7 cellular contexts compared by ENCODE assay signal in the genomic region with DNA sequence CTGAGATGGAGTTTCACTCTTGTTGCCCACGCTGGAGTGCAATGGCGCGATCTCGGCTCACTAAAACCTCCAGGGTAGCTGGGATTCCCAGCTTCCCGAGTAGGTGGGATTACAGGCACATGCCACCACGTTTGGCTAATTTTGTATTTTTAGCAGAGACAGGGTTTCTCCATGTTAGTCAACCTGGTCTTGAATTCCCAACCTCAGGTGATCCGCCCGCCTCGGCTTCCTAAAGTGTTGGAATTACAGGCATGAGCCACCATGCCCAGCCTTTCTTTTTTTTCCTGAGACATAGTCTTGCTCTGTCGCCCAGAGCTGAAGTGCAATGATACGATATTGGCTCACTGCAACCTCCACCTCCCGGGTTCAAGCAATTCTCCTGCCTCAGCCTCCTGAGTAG. TPM values are rescaled to one million over a fixed set of nuclear protein-coding genes. Genes with fewer than 3 reads are reported as not detected.
A peak's percentile ranks its signal among the peaks of the same experiment; 100 is the strongest.
DNase-seq lines count a peak whose midpoint lies in the region; ATAC-seq and TF ChIP-seq lines count a peak whose summit lies in the region.
"Not testable (repeated sequence)": the region's sequence is repeated elsewhere in the genome, so short reads cannot be mapped to it uniquely, and the experiment has no call there.

No MANE protein-coding gene starts in this region.

- H3K27ac Mint-ChIP-seq in mesothelial cell of epicardium, result peak overlapping the region; percentile 89

- not testable (repeated sequence) for TF ChIP-seq CTCF in C4-2B (conservative IDR thresholded peaks at IDR 0.05); RWPE1 (conservative IDR thresholded peaks at IDR 0.05; ENCODE audit: low read depth); breast epithelium (IDR thresholded peaks at IDR 0.05); mesothelial cell of epicardium (IDR thresholded peaks at IDR 0.05; ENCODE audit: unreplicated experiment); prostate gland (IDR thresholded peaks at IDR 0.05); suprapubic skin (IDR thresholded peaks at IDR 0.05)

- DNase-seq in RWPE1 (ENCODE audit: low spot score); breast epithelium (ENCODE audit: low spot score in 2 of 2); mesothelial cell of epicardium (ENCODE audit: low spot score in 2 of 2, unreplicated experiment in 2 of 2); prostate gland (ENCODE audit: low spot score); suprapubic skin (ENCODE audit: low spot score in 2 of 2): not testable (repeated sequence)
- DNase-seq in Right ventricle myocardium inferior (ENCODE audit: missing footprints), result peak; percentile 28

- not testable (repeated sequence) for H3K4me3 Mint-ChIP-seq in mesothelial cell of epicardium

- not testable (repeated sequence) for H3K27me3 Mint-ChIP-seq in mesothelial cell of epicardium (ENCODE audit: low read depth)

- H3K27ac ChIP-seq in C4-2B (peak overlapping the region; percentile 73), RWPE1 (peak overlapping the region; percentile 13), breast epithelium (peak overlapping the region; percentile 67 to 77), prostate gland (peak overlapping the region; percentile 21 to 49), suprapubic skin (peak overlapping the region; percentile 82)

- not testable (repeated sequence) for H3K36me3 Mint-ChIP-seq in mesothelial cell of epicardium

- not testable (repeated sequence) for H3K9me3 Mint-ChIP-seq in mesothelial cell of epicardium

- TF ChIP-seq EP300 in suprapubic skin (IDR thresholded peaks at IDR 0.05), result not testable (repeated sequence)

- peaks cover 24% of the 10 kb centered on the region for H3K4me1 Mint-ChIP-seq in mesothelial cell of epicardium

- not testable (repeated sequence) for ATAC-seq in Right ventricle myocardium inferior

- H3K36me3 ChIP-seq in breast epithelium, prostate gland, suprapubic skin: not testable (repeated sequence)

- CTCF ChIA-PET in RWPE1 (lab: Yijun Ruan, JAX), result not testable (repeated sequence)

- not testable (repeated sequence) for H3K4me1 ChIP-seq in breast epithelium
- H3K4me1 ChIP-seq in prostate gland (replicated peaks) (peaks cover 13% of the 10 kb centered on the region), suprapubic skin (peaks cover 81% of the 10 kb centered on the region)

- not testable (repeated sequence) for H3K9me3 ChIP-seq in breast epithelium, prostate gland, suprapubic skin

- not testable (repeated sequence) for H3K4me3 ChIP-seq in breast epithelium, prostate gland, suprapubic skin

- POLR2A ChIA-PET in RWPE1 (lab: Yijun Ruan, JAX; ENCODE audit: low non-redundant PET), result not testable (repeated sequence)

- WGBS in prostate gland, result 91% methylated on average over 12 of the region's 12 CpGs
- 79% methylated on average over 12 of the region's 12 CpGs for WGBS in suprapubic skin

- not testable (repeated sequence) for TF ChIP-seq POLR2A in breast epithelium (IDR thresholded peaks at IDR 0.05); prostate gland (IDR thresholded peaks at IDR 0.05); suprapubic skin (IDR thresholded peaks at IDR 0.05)

- H3K27me3 ChIP-seq in breast epithelium; prostate gland (replicated peaks; ENCODE audit: insufficient read depth); suprapubic skin: not testable (repeated sequence)

- intact Hi-C loops in breast epithelium (cut with DNase I; ENCODE audit: low total_unique reads); Right ventricle myocardium inferior (cut with DNase I); prostate gland (cut with DNase I): not testable (repeated sequence)

RNA-seq across cellular contexts. Expression of a gene that starts 25.2 kb away (rescaled TPM):
- total RNA-seq in breast epithelium, result 10 to 100 TPM; 29.1 to 38.7 (median 33.6) TPM
- 25.9 TPM for total RNA-seq in Right ventricle myocardium inferior
- 112 to 113 TPM (median 113 TPM) in 3 replicates for total RNA-seq in mesothelial cell of epicardium
- total RNA-seq in prostate gland, result 100 to 1,000 TPM in 1 of 2 donors, 10 to 100 TPM in 1; 41.7 to 138 TPM
- 10 to 100 TPM; 83.1 to 88.8 (median 86.4) TPM for total RNA-seq in suprapubic skin

RNA-seq across cellular contexts. Expression of a gene that starts 59.7 kb away (rescaled TPM):
- total RNA-seq in breast epithelium, result 10 to 100 TPM; 33.4 to 59.4 (median 53.1) TPM
- 31.8 TPM for total RNA-seq in Right ventricle myocardium inferior
- total RNA-seq in mesothelial cell of epicardium, result 93.0 to 107 TPM (median 94.7 TPM) in 3 replicates
- total RNA-seq in prostate gland, result 100 to 1,000 TPM in 1 of 2 donors, 10 to 100 TPM in 1; 52.5 to 106 TPM
- 100 to 1,000 TPM in 1 of 4 donors, 10 to 100 TPM in 3; 59.5 to 220 (median 77.6) TPM for total RNA-seq in suprapubic skin

Comparison
In these comparisons a context has a peak if more than half of its experiments do, and no peak if none do; other contexts are left out.
1. H3K27ac ChIP-seq: peak in every context shown above with its lines; median percentile 82 in suprapubic skin; 73 in C4-2B; 72 in breast epithelium; 35 in prostate gland; 13 in RWPE1.